In the genomic region with DNA sequence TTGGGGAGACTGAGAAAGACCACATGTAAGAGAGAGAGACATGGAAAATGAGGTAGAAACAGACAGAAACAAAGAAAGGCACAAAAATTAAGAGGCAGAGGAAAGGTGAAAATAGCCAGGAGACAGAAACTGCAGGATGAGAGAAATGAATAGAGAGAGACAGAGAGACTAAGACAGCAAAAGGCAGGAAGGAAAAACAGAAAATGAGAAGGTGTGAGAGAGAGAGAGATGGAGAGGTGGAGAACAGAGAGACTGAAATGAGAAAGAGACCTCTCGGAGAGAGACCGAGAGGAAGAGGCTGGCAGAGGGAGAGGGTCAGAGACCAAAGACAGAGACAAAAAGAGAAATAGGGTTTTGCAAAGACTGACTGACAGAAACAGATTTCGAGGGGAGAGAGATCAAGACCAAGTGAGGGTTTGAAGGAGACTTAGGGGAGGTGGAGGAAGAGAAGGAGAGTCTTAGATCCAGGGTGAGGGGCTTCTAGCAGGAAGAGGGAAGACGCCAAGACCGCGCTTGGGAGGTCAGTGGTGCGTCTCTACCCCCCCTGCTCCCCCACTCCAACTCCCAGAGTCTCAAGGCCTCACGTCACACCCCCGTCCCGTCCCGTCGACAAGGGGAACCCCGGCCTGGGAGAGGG, we compare ENCODE assay signal across 14 cellular contexts. TPM values are rescaled to one million over a fixed set of nuclear protein-coding genes. Genes with fewer than 3 reads are reported as not detected.
DNase-seq lines count a peak whose midpoint lies in the region; ATAC-seq, FAIRE-seq and TF ChIP-seq lines count a peak whose summit lies in the region.
"Had no signal": no experiment of that assay in that cellular context is flagged by ENCODE, and none has a peak within 500 bp of the region (broad histone marks: within the 10 kb centered on the region; RNA-seq: fewer than 3 reads in every experiment).

No MANE protein-coding gene starts in this region.

- H2BK20ac ChIP-seq in H1 (ENCODE audit: low read length) = 0 out of 2 replicates have a peak overlapping the region, but pooled peaks have one; percentile 86

- no peak overlapping the region; the same call in 1 of the 2 replicates for H2BK15ac ChIP-seq in H1 (ENCODE audit: low read length)

- no peak overlapping the region for H3K14ac ChIP-seq in H1 (ENCODE audit: insufficient read length)

- TF ChIP-seq EP300 in H1 (IDR thresholded peaks at IDR 0.05; ENCODE audit: borderline replicate concordance in 1 of 2, low read depth in 2 of 2, low read length in 2 of 2) = no peak

- H3K9me3 ChIP-seq in NT2/D1 (ENCODE audit: insufficient read depth, low read length) (no peaks in the 10 kb centered on the region), H1 (ENCODE audit: insufficient read depth in 2 of 2, low read depth in 1 of 2, low read length in 1 of 2) (no peaks in the 10 kb centered on the region), osteoblast (ENCODE audit: low read depth, low read length) (no peaks in the 10 kb centered on the region)

- no peak overlapping the region for H2BK5ac ChIP-seq in H1 (ENCODE audit: low read depth, low read length)

- no peak overlapping the region for H3K27ac Mint-ChIP-seq in activated CD4-positive, alpha-beta memory T cell treated with anti-CD3 and anti-CD28 coated beads, Interleukin-2, amount 10 ng/mL, durations not matched to agents 7 days and 5 days

- no peak overlapping the region for H3K23ac ChIP-seq in H1 (ENCODE audit: insufficient read length)

- no peak for TF ChIP-seq RAD21 in H1 (IDR thresholded peaks at IDR 0.05 in 1 of 2, conservative IDR thresholded peaks at IDR 0.05 in 1 of 2; ENCODE audit: low read depth in 2 of 2, low read length in 2 of 2)

- no peak overlapping the region for H3K27ac ChIP-seq in H1 (ENCODE audit: low read depth, low read length)
- no peak overlapping the region for H3K27ac ChIP-seq in osteoblast (ENCODE audit: low read depth, low read length)

- H3K79me1 ChIP-seq in H1 (ENCODE audit: low read depth, low read length) = no peaks in the 10 kb centered on the region

- H3K4me3 ChIP-seq in NT2/D1 (ENCODE audit: insufficient read length, low read depth) = peak overlapping the region; percentile 36
- H3K4me3 ChIP-seq in H1 (ENCODE audit: extremely low read depth in 1 of 4, insufficient read depth in 2 of 4, low read depth in 3 of 4, low read length in 4 of 4) = peak overlapping the region; percentile 23 to 59 (median 29); a peak in 7 of 8 replicates
- H3K4me3 ChIP-seq in osteoblast (ENCODE audit: insufficient read depth, low read length) = no peak overlapping the region

- no peaks in the 10 kb centered on the region for H3K9me3 Mint-ChIP-seq in activated CD4-positive, alpha-beta memory T cell treated with anti-CD3 and anti-CD28 coated beads, Interleukin-2, amount 10 ng/mL, durations not matched to agents 7 days and 5 days

- H3K4me2 ChIP-seq in H1 (ENCODE audit: insufficient read depth in 1 of 2, low read depth in 2 of 2, low read length in 2 of 2) (peak overlapping the region; percentile 46 to 82), osteoblast (ENCODE audit: insufficient read depth, low read length) (no peak overlapping the region)

- H3K27me3 Mint-ChIP-seq in activated CD4-positive, alpha-beta memory T cell treated with anti-CD3 and anti-CD28 coated beads, Interleukin-2, amount 10 ng/mL, durations not matched to agents 7 days and 5 days = peaks cover 88% of the 10 kb centered on the region

- H2AFZ ChIP-seq in H1 (ENCODE audit: low read length) = no peak overlapping the region
- H2AFZ ChIP-seq in osteoblast (ENCODE audit: low read length) = no peak overlapping the region

- no peak overlapping the region for H4K5ac ChIP-seq in H1 (ENCODE audit: insufficient read length, low read depth, low read length)

- DNase-seq in GM10266 (ENCODE audit: extremely low spot score) (peak; percentile 38), NT2/D1 (ENCODE audit: low read depth, low spot score) (no peak), H1 (ENCODE audit: low read depth in 1 of 2, low spot score in 2 of 2) (no peak), osteoblast (ENCODE audit: insufficient read length, low spot score, missing footprints) (peak; percentile 86), activated gamma-delta T cell treated with Interleukin-2 at 50 U/mL for 16 hours (no peak), nucleus accumbens (lab: John Stamatoyannopoulos, UW) (no peak)
- no peak for DNase-seq in activated CD4-positive, alpha-beta memory T cell treated with anti-CD3 and anti-CD28 coated beads, Interleukin-2, amount 10 ng/mL, durations not matched to agents 7 days and 5 days
- DNase-seq: cortex of kidney; left cardiac atrium; NCI-H446; stimulated activated CD4-positive, alpha-beta T cell treated with anti-CD3 and anti-CD28 coated beads, Interleukin-2, amount 100 ng/mL, for 48 hours had no signal

- no peak overlapping the region for H3K4ac ChIP-seq in H1 (replicated peaks; ENCODE audit: insufficient read length, low read depth, low read length)

- H3K18ac ChIP-seq in H1 (ENCODE audit: extremely low read depth, low read length) = peak overlapping the region; percentile 83

- H4K91ac ChIP-seq in H1 (replicated peaks; ENCODE audit: insufficient read length, low read length) = no peak overlapping the region

- 0 out of 2 replicates have a peak overlapping the region, but pooled peaks have one; percentile 16 for H2AK5ac ChIP-seq in H1 (ENCODE audit: low read depth, low read length)

- H3K4me3 Mint-ChIP-seq in activated CD4-positive, alpha-beta memory T cell treated with anti-CD3 and anti-CD28 coated beads, Interleukin-2, amount 10 ng/mL, durations not matched to agents 7 days and 5 days = no peak overlapping the region

- peaks cover 7% of the 10 kb centered on the region for H3K4me1 Mint-ChIP-seq in activated CD4-positive, alpha-beta memory T cell treated with anti-CD3 and anti-CD28 coated beads, Interleukin-2, amount 10 ng/mL, durations not matched to agents 7 days and 5 days

- H3K36me3 Mint-ChIP-seq in activated CD4-positive, alpha-beta memory T cell treated with anti-CD3 and anti-CD28 coated beads, Interleukin-2, amount 10 ng/mL, durations not matched to agents 7 days and 5 days (ENCODE audit: low read depth) = peaks cover 4% of the 10 kb centered on the region

- H4K8ac ChIP-seq in H1 (ENCODE audit: extremely low read depth, insufficient read depth, low read length) = peak overlapping the region; percentile 22; the same call in 1 of the 2 replicates

- POLR2A ChIA-PET in H1 (lab: Charles Lee; ENCODE audit: partially characterized antibody) = interaction anchor here (0.5 to 2.3 kb wide), 6 partner anchors 8 to 108 kb away, joined by 3 to 9 read pairs (median 4); no protein-coding TSS in a partner anchor
- POLR2A ChIA-PET in activated CD4-positive, alpha-beta memory T cell treated with anti-CD3 and anti-CD28 coated beads, Interleukin-2, amount 10 ng/mL, durations not matched to agents 7 days and 5 days (lab: Charles Lee) = interaction anchor here (0.6 to 1.0 kb wide), 2 partner anchors 15 to 1257 kb away, joined by 3 read pairs; partner anchors contain the start of gene POU6F1

- no peak overlapping the region for H2BK120ac ChIP-seq in H1 (replicated peaks; ENCODE audit: low read depth, low read length)

- peaks cover 6% of the 10 kb centered on the region; the same call in 1 of the 2 replicates for H3K23me2 ChIP-seq in H1 (ENCODE audit: low read depth, low read length)

- H3K79me2 ChIP-seq in H1 (ENCODE audit: control insufficient read depth in 1 of 2, insufficient read depth in 2 of 2, low read length in 2 of 2) (no peaks in the 10 kb centered on the region), osteoblast (ENCODE audit: insufficient read depth, low read length) (no peaks in the 10 kb centered on the region)

- FAIRE-seq in H1 (lab: Jason Lieb, UNC) = no peak
- FAIRE-seq: GM18507 had no signal

- H3K9ac ChIP-seq in NT2/D1 (ENCODE audit: insufficient read length, low read depth) = peak overlapping the region; percentile 57
- no peak overlapping the region for H3K9ac ChIP-seq in H1 (replicated peaks in 1 of 4; ENCODE audit: extremely low read depth in 1 of 4, low read depth in 3 of 4, low read length in 3 of 4)

- H3K36me3 ChIP-seq in NT2/D1 (ENCODE audit: insufficient read depth, insufficient read length, low read length) (no peaks in the 10 kb centered on the region), H1 (ENCODE audit: control insufficient read depth in 2 of 4, insufficient read depth in 4 of 4, low read length in 3 of 4) (no peaks in the 10 kb centered on the region), osteoblast (ENCODE audit: insufficient read depth, low read length) (no peaks in the 10 kb centered on the region)

- CTCF ChIA-PET in H1 (lab: Charles Lee; ENCODE audit: partially characterized antibody) = interaction anchor here (0.7 to 16.9 kb wide), 12 partner anchors 7 to 380 kb away, joined by 3 to 295 read pairs (median 4); partner anchors contain the start of gene SMARCD1
- CTCF ChIA-PET in activated CD4-positive, alpha-beta memory T cell treated with anti-CD3 and anti-CD28 coated beads, Interleukin-2, amount 10 ng/mL, durations not matched to agents 7 days and 5 days (lab: Charles Lee) = interaction anchor here (1.6 to 4.6 kb wide), 2 partner anchors 15 to 110 kb away, joined by 4 to 19 read pairs; no protein-coding TSS in a partner anchor

- ATAC-seq in GM18502 (IDR thresholded peaks at IDR 0.05; ENCODE audit: poor library complexity, unreplicated experiment) = no peak

- H2BK12ac ChIP-seq in H1 (ENCODE audit: low read depth, low read length) = peak overlapping the region; percentile 45; the same call in 1 of the 2 replicates

- no peak overlapping the region for H3K56ac ChIP-seq in H1 (replicated peaks; ENCODE audit: insufficient read length, low read depth, low read length)

- TF ChIP-seq CTCF in GM10266 (IDR thresholded peaks at IDR 0.05; ENCODE audit: control insufficient read depth, insufficient read depth, low read depth, missing control alignments) (no peak), H1 (IDR thresholded peaks at IDR 0.05; ENCODE audit: control extremely low read depth in 1 of 3, insufficient read depth in 1 of 3, low read depth in 1 of 3, low read length in 3 of 3) (no peak), osteoblast (IDR thresholded peaks at IDR 0.05; ENCODE audit: extremely low read depth, low read depth, low read length) (no peak)

- H3K4me1 ChIP-seq in NT2/D1 (ENCODE audit: insufficient read depth, insufficient read length) (peaks cover 8% of the 10 kb centered on the region), H1 (replicated peaks in 1 of 4; ENCODE audit: control insufficient read depth in 3 of 4, insufficient read depth in 4 of 4, low read length in 3 of 4) (peaks cover 4 to 24% (median 15%) of the 10 kb centered on the region in 4 experiments), osteoblast (ENCODE audit: insufficient read depth, low read length) (peaks cover 9% of the 10 kb centered on the region)

- H4K20me1 ChIP-seq in H1 (replicated peaks in 1 of 2; ENCODE audit: control insufficient read depth in 1 of 2, insufficient read depth in 2 of 2, low read length in 2 of 2) (no peaks in the 10 kb centered on the region), osteoblast (ENCODE audit: insufficient read depth, low read length) (no peaks in the 10 kb centered on the region)

- no peak for TF ChIP-seq POLR2A in H1 (IDR thresholded peaks at IDR 0.05; ENCODE audit: control extremely low read depth in 1 of 2, low read depth in 2 of 2, low read length in 2 of 2)

- 35% methylated on average over 11 of the region's 13 CpGs; no CpG with 5 or more reads in 1 of the 2 experiments for WGBS in H1 (ENCODE audit: extremely low coverage in 1 of 2, insufficient coverage in 1 of 2, insufficient read length in 1 of 2, insufficient replicate concordance in 2 of 2, low coverage in 1 of 2, low lambda C conversion rate in 2 of 2, missing lambda C conversion rate in 1 of 2), 2 experiments

- H3K27me3 ChIP-seq in NT2/D1 (ENCODE audit: insufficient read depth, insufficient read length) (peaks cover 76% of the 10 kb centered on the region), H1 (replicated peaks in 1 of 4; ENCODE audit: control insufficient read depth in 3 of 4, extremely low read depth in 1 of 4, insufficient read depth in 3 of 4, low read length in 3 of 4) (peaks cover 12 to 61% (median 50%) of the 10 kb centered on the region in 4 experiments), osteoblast (ENCODE audit: insufficient read depth, low read length) (peaks cover 81% of the 10 kb centered on the region)

RNA-seq across cellular contexts. Expression of gene AQP5, which starts 1.1 kb away (rescaled TPM):
- total RNA-seq in H1 (2021; fragmentation: NEBNext Ultra II Directional; extraction: Animal tissue kit (Norgen Biotek cat#: 25700)) = 1.7 and 2.5 TPM in 2 replicates
- polyA plus RNA-seq in H1 (2011; rRNA removed) = 3.2 and 5.2 TPM in 2 replicates
- polyA plus RNA-seq in H1 (2011; cell fraction: cytosol; rRNA removed) = 3.7 TPM
- 5.9 TPM for polyA plus RNA-seq in H1 (2011; cell fraction: nucleus; rRNA removed)
- 2.4 to 4.0 TPM (median 3.0 TPM) in 4 replicates for polyA plus RNA-seq in H1 (2012, experiment 1 of 2)
- 3.2 TPM for polyA plus RNA-seq in H1 (2012, experiment 2 of 2)
- polyA plus RNA-seq in H1 (2013, experiment 1 of 2) = 2.8 TPM
- 2.8 TPM for polyA plus RNA-seq in H1 (2013, experiment 2 of 2)
- 0.73 and 1.1 TPM in 2 replicates for polyA minus RNA-seq in H1 (2011; rRNA and poly(A)+ RNA removed)
- 3.1 TPM for polyA minus RNA-seq in H1 (2011; cell fraction: cytosol; rRNA and poly(A)+ RNA removed)
- polyA minus RNA-seq in H1 (2011; cell fraction: nucleus; rRNA and poly(A)+ RNA removed) = 1.3 TPM
- total RNA-seq in osteoblast = not detected in 2 replicates
- not detected for total RNA-seq in activated CD4-positive, alpha-beta memory T cell treated with anti-CD3 and anti-CD28 coated beads, Interleukin-2, amount 10 ng/mL, durations not matched to agents 7 days and 5 days
- total RNA-seq: Daoy had no signal

RNA-seq across cellular contexts. Expression of gene AQP2, which starts 10.1 kb away (rescaled TPM):
- not detected in 2 replicates for total RNA-seq in H1 (2021; fragmentation: NEBNext Ultra II Directional; extraction: Animal tissue kit (Norgen Biotek cat#: 25700))
- 0.02 TPM in 1 of 2 replicates, not detected in the other for polyA plus RNA-seq in H1 (2011; rRNA removed)
- not detected for polyA plus RNA-seq in H1 (2011; cell fraction: cytosol; rRNA removed)
- 0.06 TPM for polyA plus RNA-seq in H1 (2011; cell fraction: nucleus; rRNA removed)
- polyA plus RNA-seq in H1 (2012, experiment 1 of 2) = not detected in 4 replicates
- polyA plus RNA-seq in H1 (2012, experiment 2 of 2) = not detected
- not detected for polyA plus RNA-seq in H1 (2013, experiment 1 of 2)
- not detected for polyA plus RNA-seq in H1 (2013, experiment 2 of 2)
- polyA minus RNA-seq in H1 (2011; rRNA and poly(A)+ RNA removed) = 0.05 and 0.06 TPM in 2 replicates
- polyA minus RNA-seq in H1 (2011; cell fraction: cytosol; rRNA and poly(A)+ RNA removed) = not detected
- 0.20 TPM for polyA minus RNA-seq in H1 (2011; cell fraction: nucleus; rRNA and poly(A)+ RNA removed)
- total RNA-seq in osteoblast = not detected in 2 replicates
- total RNA-seq in activated CD4-positive, alpha-beta memory T cell treated with anti-CD3 and anti-CD28 coated beads, Interleukin-2, amount 10 ng/mL, durations not matched to agents 7 days and 5 days = not detected
- total RNA-seq: Daoy had no signal

RNA-seq across cellular contexts. Expression of gene AQP6, which starts 12.2 kb away (rescaled TPM):
- total RNA-seq in H1 (2021; fragmentation: NEBNext Ultra II Directional; extraction: Animal tissue kit (Norgen Biotek cat#: 25700)) = 0.17 TPM in 1 of 2 replicates, not detected in the other
- 0.03 and 0.06 TPM in 2 replicates for polyA plus RNA-seq in H1 (2011; rRNA removed)
- 0.08 TPM for polyA plus RNA-seq in H1 (2011; cell fraction: cytosol; rRNA removed)
- 0.24 TPM for polyA plus RNA-seq in H1 (2011; cell fraction: nucleus; rRNA removed)
- polyA plus RNA-seq in H1 (2012, experiment 1 of 2) = 0.07 to 0.10 TPM (median 0.07 TPM) in 3 of 4 replicates, not detected in the other
- polyA plus RNA-seq in H1 (2012, experiment 2 of 2) = not detected
- polyA plus RNA-seq in H1 (2013, experiment 1 of 2) = 0.02 TPM
- polyA plus RNA-seq in H1 (2013, experiment 2 of 2) = 0.04 TPM
- polyA minus RNA-seq in H1 (2011; rRNA and poly(A)+ RNA removed) = 0.05 and 0.16 TPM in 2 replicates
- not detected for polyA minus RNA-seq in H1 (2011; cell fraction: cytosol; rRNA and poly(A)+ RNA removed)
- polyA minus RNA-seq in H1 (2011; cell fraction: nucleus; rRNA and poly(A)+ RNA removed) = not detected
- total RNA-seq in osteoblast = not detected in 2 replicates
- total RNA-seq in activated CD4-positive, alpha-beta memory T cell treated with anti-CD3 and anti-CD28 coated beads, Interleukin-2, amount 10 ng/mL, durations not matched to agents 7 days and 5 days = not detected

RNA-seq across cellular contexts. Expression of gene FAIM2, which starts 56.9 kb away (rescaled TPM):
- total RNA-seq in H1 (2021; fragmentation: NEBNext Ultra II Directional; extraction: Animal tissue kit (Norgen Biotek cat#: 25700)) = 0.89 and 1.4 TPM in 2 replicates
- polyA plus RNA-seq in H1 (2011; rRNA removed) = 1.3 and 3.1 TPM in 2 replicates
- polyA plus RNA-seq in H1 (2011; cell fraction: cytosol; rRNA removed) = 1.2 TPM
- 3.7 TPM for polyA plus RNA-seq in H1 (2011; cell fraction: nucleus; rRNA removed)
- polyA plus RNA-seq in H1 (2012, experiment 1 of 2) = 0.22 to 1.3 TPM (median 0.64 TPM) in 4 replicates
- 0.18 TPM for polyA plus RNA-seq in H1 (2012, experiment 2 of 2)
- polyA plus RNA-seq in H1 (2013, experiment 1 of 2) = 0.39 TPM
- polyA plus RNA-seq in H1 (2013, experiment 2 of 2) = 0.33 TPM
- 1.2 and 2.2 TPM in 2 replicates for polyA minus RNA-seq in H1 (2011; rRNA and poly(A)+ RNA removed)
- polyA minus RNA-seq in H1 (2011; cell fraction: cytosol; rRNA and poly(A)+ RNA removed) = 2.2 TPM
- polyA minus RNA-seq in H1 (2011; cell fraction: nucleus; rRNA and poly(A)+ RNA removed) = 0.70 TPM
- 0.88 and 1.4 TPM in 2 replicates for total RNA-seq in osteoblast
- total RNA-seq in activated CD4-positive, alpha-beta memory T cell treated with anti-CD3 and anti-CD28 coated beads, Interleukin-2, amount 10 ng/mL, durations not matched to agents 7 days and 5 days = under 1 TPM; 0.78 to 0.95 TPM

Comparison
In these comparisons a context has a peak if more than half of its experiments do, and no peak if none do; other contexts are left out.
1. DNase-seq: peak in GM10266 (single experiment) and osteoblast (single experiment); none in NT2/D1 (single experiment), H1 (0 of 2), activated gamma-delta T cell treated with Interleukin-2 at 50 U/mL for 16 hours (single experiment), nucleus accumbens (0 of 56) and activated CD4-positive, alpha-beta memory T cell treated with anti-CD3 and anti-CD28 coated beads, Interleukin-2, amount 10 ng/mL, durations not matched to agents 7 days and 5 days (single experiment).